In the genomic region with DNA sequence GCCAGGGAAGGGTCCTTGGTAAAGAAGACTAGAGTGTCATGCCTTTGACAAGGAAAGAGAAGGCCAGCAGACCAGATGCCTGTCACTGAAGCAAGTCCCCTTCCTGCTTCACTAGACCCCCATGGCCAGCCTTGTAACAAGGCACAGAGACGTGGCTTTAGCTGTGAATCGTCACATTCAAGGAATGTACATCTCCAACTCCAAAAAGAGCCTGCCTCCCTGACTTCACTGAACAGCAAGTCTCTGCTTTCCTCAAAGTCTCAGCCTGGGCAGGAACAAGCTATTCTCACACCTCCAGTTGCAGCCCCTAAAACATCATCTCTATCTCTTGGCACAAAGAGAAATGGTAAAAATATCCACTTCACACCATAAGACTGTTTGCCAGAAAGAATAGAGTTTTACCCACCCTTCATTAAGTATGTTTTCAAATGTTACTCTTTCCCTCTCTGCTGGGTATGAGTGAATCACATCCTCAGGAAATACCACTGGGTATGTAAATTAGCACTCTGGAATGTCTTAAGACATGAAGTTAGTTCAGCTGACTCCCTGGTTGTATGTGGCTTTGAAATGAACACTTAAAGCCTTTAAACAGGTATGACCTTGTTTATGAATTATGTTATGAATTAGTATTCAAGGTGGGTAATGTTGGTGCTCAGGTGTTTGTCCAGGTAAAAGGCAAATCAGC, we compare ENCODE assay signal across 9 cellular contexts. TPM values are rescaled to one million over a fixed set of nuclear protein-coding genes. Genes with fewer than 3 reads are reported as not detected.
DNase-seq lines count a peak whose midpoint lies in the region; ATAC-seq, FAIRE-seq and TF ChIP-seq lines count a peak whose summit lies in the region.
"Had no signal": no experiment of that assay in that cellular context is flagged by ENCODE, and none has a peak within 500 bp of the region (broad histone marks: within the 10 kb centered on the region; RNA-seq: fewer than 3 reads in every experiment).

No MANE protein-coding gene starts in this region.

- H3K9me3 Mint-ChIP-seq in activated T-helper 17 cell treated with anti-CD3 and anti-CD28 coated beads, Interleukin-2, amount 50 U/mL, for 72 hours, result no peaks in the 10 kb centered on the region

- no peak overlapping the region for H3K4me3 ChIP-seq in left ventricle myocardium inferior

- peak overlapping the region; percentile 60 for H3K27ac Mint-ChIP-seq in activated T-helper 17 cell treated with anti-CD3 and anti-CD28 coated beads, Interleukin-2, amount 50 U/mL, for 72 hours

- peaks cover 24% of the 10 kb centered on the region for H3K4me1 ChIP-seq in left ventricle myocardium inferior

- no peaks in the 10 kb centered on the region for H3K27me3 ChIP-seq in left ventricle myocardium inferior (ENCODE audit: low read depth)

- intact Hi-C loops in left ventricle myocardium inferior (cut with micrococcal nuclease) (no loop called here), Right ventricle myocardium superior (cut with DNase I) (no loop called here)

- peak overlapping the region; percentile 17 for H3K4me3 Mint-ChIP-seq in activated T-helper 17 cell treated with anti-CD3 and anti-CD28 coated beads, Interleukin-2, amount 50 U/mL, for 72 hours

- H3K36me3 Mint-ChIP-seq in activated T-helper 17 cell treated with anti-CD3 and anti-CD28 coated beads, Interleukin-2, amount 50 U/mL, for 72 hours (ENCODE audit: low read depth), result no peaks in the 10 kb centered on the region

- ATAC-seq in Right ventricle myocardium superior (ENCODE audit: poor library complexity), result no peak
- ATAC-seq in activated T-helper 17 cell treated with anti-CD3 and anti-CD28 coated beads, Interleukin-2, amount 50 U/mL, for 72 hours (replicated peaks), result peak; percentile 61

- H3K27me3 Mint-ChIP-seq in activated T-helper 17 cell treated with anti-CD3 and anti-CD28 coated beads, Interleukin-2, amount 50 U/mL, for 72 hours, result peaks cover 8% of the 10 kb centered on the region

- peaks cover under 1% of the 10 kb centered on the region for H3K9me3 ChIP-seq in left ventricle myocardium inferior (replicated peaks)

- H3K4me1 Mint-ChIP-seq in activated T-helper 17 cell treated with anti-CD3 and anti-CD28 coated beads, Interleukin-2, amount 50 U/mL, for 72 hours, result peaks cover 8% of the 10 kb centered on the region

- no peaks in the 10 kb centered on the region for H3K36me3 ChIP-seq in left ventricle myocardium inferior

- TF ChIP-seq CTCF in left ventricle myocardium inferior (IDR thresholded peaks at IDR 0.05; ENCODE audit: borderline replicate concordance), result no peak

- H3K27ac ChIP-seq in left ventricle myocardium inferior (replicated peaks), result peak overlapping the region; percentile 36

- FAIRE-seq in urothelium cell line (lab: Jason Lieb, UNC), result no peak

- DNase-seq in left ventricle myocardium inferior, result no peak
- DNase-seq in Right ventricle myocardium superior, result no peak
- DNase-seq in iPS-NIHi11 (ENCODE audit: low spot score), result peak; percentile 37
- DNase-seq in urothelium cell line (ENCODE audit: low spot score), result peak; percentile 41
- DNase-seq in C1 segment of cervical spinal cord (lab: John Stamatoyannopoulos, UW), result no peak
- no peak for DNase-seq in activated gamma-delta T cell (lab: John Stamatoyannopoulos, UW)
- no peak for DNase-seq in NCI-H1105 treated with DMSO at 0.1 percent for 48 hours (lab: John Stamatoyannopoulos, UW)
- DNase-seq: DMS79 treated with DMSO at 0.1 percent for 48 hours had no signal

RNA-seq across cellular contexts. Expression of gene NT5E, which starts 46.4 kb away (rescaled TPM):
- total RNA-seq in left ventricle myocardium inferior (4.3 TPM), Right ventricle myocardium superior (4.2 TPM)
- 10 to 100 TPM in 1 of 2 donors, 1 to 10 TPM in 1; 1.2 to 10.5 TPM for total RNA-seq in activated T-helper 17 cell treated with anti-CD3 and anti-CD28 coated beads, Interleukin-2, amount 50 U/mL, for 72 hours

Comparison
In these comparisons a context has a peak if more than half of its experiments do, and no peak if none do; other contexts are left out.
1. DNase-seq: peak in iPS-NIHi11 (single experiment) and urothelium cell line (single experiment); none in left ventricle myocardium inferior (single experiment), Right ventricle myocardium superior (single experiment), C1 segment of cervical spinal cord (0 of 14), activated gamma-delta T cell (single experiment) and NCI-H1105 treated with DMSO at 0.1 percent for 48 hours (single experiment).